Comparison of ENCODE assay signal across 8 cellular contexts in the genomic region with DNA sequence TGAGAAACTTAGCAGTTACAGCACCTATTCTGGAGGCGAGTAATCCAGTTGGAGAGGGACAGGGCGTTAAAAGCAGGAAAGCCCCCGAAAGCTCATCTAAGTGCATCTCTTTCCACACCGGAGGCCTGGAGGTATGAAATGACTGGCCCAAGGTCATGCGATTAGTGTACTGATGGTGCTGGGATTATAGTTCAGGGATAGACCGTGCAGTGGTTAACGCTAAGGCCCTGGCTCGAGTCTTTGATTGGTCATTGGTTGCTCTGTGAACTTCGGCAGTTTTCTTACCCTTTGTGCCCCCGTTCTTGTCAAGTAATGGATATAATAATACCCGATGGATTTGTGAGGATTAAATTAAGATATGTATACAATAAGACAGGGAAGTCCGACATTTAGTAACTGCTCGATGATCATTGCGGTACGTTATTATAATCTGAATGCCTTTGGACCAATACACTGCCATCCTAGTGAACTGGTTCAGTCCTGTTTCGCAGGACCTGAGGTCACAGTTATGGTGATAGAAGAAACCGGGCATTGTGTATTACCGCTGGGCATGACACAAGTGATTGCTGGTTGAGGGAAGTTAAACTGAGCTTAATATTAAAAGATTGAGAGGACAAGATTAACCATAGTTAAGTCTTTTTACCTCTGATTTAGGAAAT. TPM values are rescaled to one million over a fixed set of nuclear protein-coding genes. Genes with fewer than 3 reads are reported as not detected.
DNase-seq lines count a peak whose midpoint lies in the region; ATAC-seq and TF ChIP-seq lines count a peak whose summit lies in the region.

No MANE protein-coding gene starts in this region.

- H3K27me3 ChIP-seq in HAP-1 (ENCODE audit: low read depth) = no peaks in the 10 kb centered on the region
- no peaks in the 10 kb centered on the region for H3K27me3 ChIP-seq in SJCRH30
- H3K27me3 ChIP-seq in stomach = no peaks in the 10 kb centered on the region

- H3K36me3 Mint-ChIP-seq in central memory CD8-positive, alpha-beta T cell (ENCODE audit: insufficient read depth) = peaks cover 39% of the 10 kb centered on the region

- H3K4me1 Mint-ChIP-seq in central memory CD8-positive, alpha-beta T cell = peaks cover 48% of the 10 kb centered on the region

- WGBS in stomach, 5 donors = 1 to 2% (median 2%) methylated on average over 18 of the region's 18 CpGs

- peak overlapping the region; percentile 88 for H3K4me3 Mint-ChIP-seq in central memory CD8-positive, alpha-beta T cell

- peak overlapping the region; percentile 76 for H3K4me3 ChIP-seq in HAP-1
- peak overlapping the region; percentile 90 for H3K4me3 ChIP-seq in SJCRH30
- peak overlapping the region; percentile 71 to 98 (median 94) for H3K4me3 ChIP-seq in stomach

- peak overlapping the region; percentile 86 for H3K27ac ChIP-seq in SJCRH30
- H3K27ac ChIP-seq in stomach = peak overlapping the region; percentile 98 to 99 (median 99)

- no peak for ATAC-seq in central memory CD8-positive, alpha-beta T cell (replicated peaks; ENCODE audit: extremely low read depth, poor library complexity, severe bottlenecking)

- H3K4me1 ChIP-seq in HAP-1 = peaks cover 17% of the 10 kb centered on the region
- no peaks in the 10 kb centered on the region for H3K4me1 ChIP-seq in SJCRH30
- peaks cover 29 to 64% (median 47%) of the 10 kb centered on the region in 4 donors for H3K4me1 ChIP-seq in stomach

- no peaks in the 10 kb centered on the region for H3K9me3 Mint-ChIP-seq in central memory CD8-positive, alpha-beta T cell

- TF ChIP-seq EP300 in stomach (IDR thresholded peaks at IDR 0.05) = no peak

- H3K27ac Mint-ChIP-seq in central memory CD8-positive, alpha-beta T cell (ENCODE audit: low read depth) = peak overlapping the region; percentile 98

- no peak for TF ChIP-seq POLR2A in stomach (IDR thresholded peaks at IDR 0.05)

- no peak for TF ChIP-seq CTCF in stomach (IDR thresholded peaks at IDR 0.05)

- intact Hi-C loops in stomach (cut with DNase I; ENCODE audit: low total_unique reads) = no loop called here

- H3K9me3 ChIP-seq in HAP-1 (no peaks in the 10 kb centered on the region), SJCRH30 (replicated peaks) (no peaks in the 10 kb centered on the region), stomach (no peaks in the 10 kb centered on the region)

- in situ Hi-C loops in Caki2 (cut with HindIII; ENCODE audit: low pct_unique_long_range_greater_than_20kb, low sequenced_read_pairs) (no loop called here), HAP-1 (cut with MboI; ENCODE audit: low sequenced_read_pairs) (no loop called here)

- peak; percentile 24 for DNase-seq in Caki2 (ENCODE audit: low read depth)
- DNase-seq in HAP-1 (ENCODE audit: low spot score in 2 of 2) = peak; percentile 32 to 59
- peak; percentile 20 to 37 for DNase-seq in SJCRH30
- DNase-seq in central memory CD8-positive, alpha-beta T cell (ENCODE audit: low spot score in 2 of 2) = no peak
- DNase-seq in lung microvascular endothelial cell (ENCODE audit: low read depth in 2 of 2) = peak; percentile 64 to 66
- no peak for DNase-seq in stomach
- no peak for DNase-seq in NCI-H345 (lab: John Stamatoyannopoulos, UW)
- no peak for DNase-seq in HPDE6-E6E7 (ENCODE audit: extremely low spot score)

- H3K27me3 Mint-ChIP-seq in central memory CD8-positive, alpha-beta T cell = no peaks in the 10 kb centered on the region

- H3K36me3 ChIP-seq in HAP-1 (replicated peaks) (peaks cover 41% of the 10 kb centered on the region), SJCRH30 (peaks cover 24% of the 10 kb centered on the region), stomach (peaks cover 7 to 32% (median 23%) of the 10 kb centered on the region in 4 donors)

RNA-seq across cellular contexts. Expression of gene CANX, which starts 1.0 kb away (rescaled TPM):
- 596 and 607 TPM in 2 replicates for total RNA-seq in Caki2 (2014; rRNA removed; shearing (Covaris generic); ENCODE audit: low replicate concordance)
- total RNA-seq in SJCRH30 (2014; rRNA removed; shearing (Covaris generic)) = 453 and 506 TPM in 2 replicates
- 467 and 543 TPM in 2 replicates for total RNA-seq in lung microvascular endothelial cell
- total RNA-seq in stomach = 100 to 1,000 TPM; 142 to 638 (median 342) TPM
- polyA plus RNA-seq in stomach = 100 to 1,000 TPM in 1 of 3 donors, 10 to 100 TPM in 2; 81.7 to 100 (median 86.4) TPM

RNA-seq across cellular contexts. Expression of gene CBY3, which starts 18.9 kb away (rescaled TPM):
- not detected in 2 replicates for total RNA-seq in Caki2 (2014; rRNA removed; shearing (Covaris generic); ENCODE audit: low replicate concordance)
- total RNA-seq in SJCRH30 (2014; rRNA removed; shearing (Covaris generic)) = not detected in 2 replicates
- total RNA-seq in lung microvascular endothelial cell = 0.22 TPM in 1 of 2 replicates, not detected in the other
- not detected for total RNA-seq in stomach
- polyA plus RNA-seq in stomach = under 1 TPM in 1 of 3 donors, not detected in 2; 0.15 TPM

RNA-seq across cellular contexts. Expression of gene MAML1, which starts 32.9 kb away (rescaled TPM):
- 5.2 and 13.4 TPM in 2 replicates for total RNA-seq in Caki2 (2014; rRNA removed; shearing (Covaris generic); ENCODE audit: low replicate concordance)
- 25.0 and 25.1 TPM in 2 replicates for total RNA-seq in SJCRH30 (2014; rRNA removed; shearing (Covaris generic))
- 5.4 and 6.9 TPM in 2 replicates for total RNA-seq in lung microvascular endothelial cell
- 10 to 100 TPM; 11.1 to 26.8 (median 16.0) TPM for total RNA-seq in stomach
- 1 to 10 TPM; 5.8 to 7.4 (median 6.1) TPM for polyA plus RNA-seq in stomach

Comparison
In these comparisons a context has a peak if more than half of its experiments do, and no peak if none do; other contexts are left out.
1. DNase-seq: peak in Caki2 (single experiment), HAP-1 (2 of 2), SJCRH30 (2 of 2) and lung microvascular endothelial cell (2 of 2); none in central memory CD8-positive, alpha-beta T cell (0 of 2), stomach (single experiment), NCI-H345 (single experiment) and HPDE6-E6E7 (single experiment).
2. Peak in every context shown above with its lines, with median percentiles within 50 percentile points of each other: H3K4me3 ChIP-seq.